ENCODE assay signal across 8 cellular contexts in genomic region chr6:139262519-139263300, GRCh38.
DNase-seq lines count a peak whose midpoint lies in the region; ATAC-seq and TF ChIP-seq lines count a peak whose summit lies in the region.

No MANE protein-coding gene starts in this region.

- DNase-seq in GM20000 (ENCODE audit: low spot score): peak; percentile 44
- peak; percentile 68 to 70 for DNase-seq in activated T-cell treated with anti-CD3 and anti-CD28 coated beads, Interleukin-2, amount 50 U/mL, for 48 hours
- peak; percentile 34 for DNase-seq in stimulated activated CD4-positive, alpha-beta T cell treated with anti-CD3 and anti-CD28 coated beads, Interleukin-15, amount 100 ng/mL, for 24 hours
- DNase-seq in GM03348 (ENCODE audit: low spot score): no peak
- DNase-seq in DMS153 (lab: John Stamatoyannopoulos, UW): no peak
- no peak for DNase-seq in RWPE1 (ENCODE audit: low spot score)

- peaks cover 35% of the 10 kb centered on the region for H3K36me3 ChIP-seq in DOHH2 (ENCODE audit: control insufficient read depth, low read length)

- no peaks in the 10 kb centered on the region for H3K9me2 ChIP-seq in DOHH2 (replicated peaks; ENCODE audit: control insufficient read depth, low read length)

- H3K27me3 ChIP-seq in DOHH2 (ENCODE audit: control insufficient read depth, low read length): no peaks in the 10 kb centered on the region

- POLR2A ChIA-PET in RWPE1 (lab: Yijun Ruan, JAX; ENCODE audit: low non-redundant PET): no interaction called here

- H4K20me1 ChIP-seq in DOHH2 (ENCODE audit: control insufficient read depth, insufficient read depth, low read depth, low read length): no peaks in the 10 kb centered on the region

- TF ChIP-seq CTCF in DOHH2 (IDR thresholded peaks at IDR 0.05; ENCODE audit: low read depth, low read length, poor library complexity, severe bottlenecking) (no peak), GM20000 (IDR thresholded peaks at IDR 0.05; ENCODE audit: extremely low read depth, missing control alignments) (no peak), RWPE1 (conservative IDR thresholded peaks at IDR 0.05; ENCODE audit: low read depth) (no peak)

- H3K4me2 ChIP-seq in DOHH2 (ENCODE audit: low read length): peak overlapping the region; percentile 52

- no peaks in the 10 kb centered on the region for H3K79me2 ChIP-seq in DOHH2 (ENCODE audit: control insufficient read depth, low read length)

- CTCF ChIA-PET in RWPE1 (lab: Yijun Ruan, JAX): no interaction called here

- peak; percentile 91 for ATAC-seq in HG03558 (IDR thresholded peaks at IDR 0.05; ENCODE audit: extremely low read depth, unreplicated experiment)

- peaks cover 12% of the 10 kb centered on the region for H3F3A ChIP-seq in DOHH2 (ENCODE audit: control insufficient read depth, insufficient read depth)

- no peaks in the 10 kb centered on the region for H3K9me3 ChIP-seq in DOHH2 (ENCODE audit: control insufficient read depth, insufficient read depth, low read length)

- peaks cover 43% of the 10 kb centered on the region for H3K4me1 ChIP-seq in DOHH2 (ENCODE audit: control insufficient read depth, low read length)

- peak overlapping the region; percentile 46 for H3K4me3 ChIP-seq in DOHH2 (ENCODE audit: low read length)

- H3K27ac ChIP-seq in DOHH2 (ENCODE audit: low read depth, low read length): peak overlapping the region; percentile 72
- H3K27ac ChIP-seq in RWPE1: no peak overlapping the region

Comparison
In these comparisons a context has a peak if more than half of its experiments do, and no peak if none do; other contexts are left out.
1. DNase-seq: peak in GM20000 (single experiment), activated T-cell treated with anti-CD3 and anti-CD28 coated beads, Interleukin-2, amount 50 U/mL, for 48 hours (2 of 2) and stimulated activated CD4-positive, alpha-beta T cell treated with anti-CD3 and anti-CD28 coated beads, Interleukin-15, amount 100 ng/mL, for 24 hours (single experiment); none in GM03348 (single experiment), DMS153 (single experiment) and RWPE1 (single experiment).